ENCODE assay signal across 1 cellular context in genomic region chr1:24642481-24643361, GRCh38.
TF ChIP-seq lines count a peak whose summit lies in the region.

SRRM1 (plus strand) TSS chr1:24643302; CDS start chr1:24643327, 25 bp downstream.

TF ChIP-seq in H1, 55 proteins besides CTCF, POLR2A, EP300 and RAD21:
- TF ChIP-seq CHD7 (IDR thresholded peaks at IDR 0.05; ENCODE audit: insufficient replicate concordance, low read length) (no peak), SIRT6 (IDR thresholded peaks at IDR 0.05; ENCODE audit: low read length) (no peak), SUZ12 (IDR thresholded peaks at IDR 0.05; ENCODE audit: low read length) (peak; percentile 41; the same call in 1 of the 2 replicates), EGR1 (IDR thresholded peaks at IDR 0.05; ENCODE audit: borderline replicate concordance, low read depth, low read length) (peak; percentile 98), SRF (IDR thresholded peaks at IDR 0.05; ENCODE audit: low read depth, low read length) (peak; percentile 47; the same call in 1 of the 2 replicates), SP1 (IDR thresholded peaks at IDR 0.05; ENCODE audit: low read depth, low read length) (peak; percentile 77; the same call in 1 of the 2 replicates), TCF12 (IDR thresholded peaks at IDR 0.05; ENCODE audit: low read depth, low read length) (no peak), BACH1 (IDR thresholded peaks at IDR 0.05; ENCODE audit: low read length) (peak; percentile 91), TAF7 (optimal IDR thresholded peaks at IDR 0.05; ENCODE audit: borderline replicate concordance, low read depth, low read length) (peak; percentile 63), NRF1 (IDR thresholded peaks at IDR 0.05; ENCODE audit: low read depth, low read length) (peak; percentile 92), KDM5A (IDR thresholded peaks at IDR 0.05; ENCODE audit: low read length) (no peak), POLR2AphosphoS5 (IDR thresholded peaks at IDR 0.05; ENCODE audit: low read depth, low read length) (peak; percentile 94), GTF2F1 (IDR thresholded peaks at IDR 0.05; ENCODE audit: borderline replicate concordance, low read depth, low read length) (no peak; the same call in 1 of the 2 replicates), RBBP5 (IDR thresholded peaks at IDR 0.05; ENCODE audit: borderline replicate concordance, low read depth, low read length) (no peak; the same call in none of the 2 replicates), CREB1 (IDR thresholded peaks at IDR 0.05) (peak; percentile 87), CHD2 (IDR thresholded peaks at IDR 0.05; ENCODE audit: low read length) (peak; percentile 71; the same call in 1 of the 2 replicates), USF2 (IDR thresholded peaks at IDR 0.05; ENCODE audit: low read length) (peak; percentile 79), CTBP2 (IDR thresholded peaks at IDR 0.05; ENCODE audit: borderline replicate concordance, insufficient read depth, insufficient read length, low read length) (no peak), E2F6 (IDR thresholded peaks at IDR 0.05) (peak; percentile 34), MAX (IDR thresholded peaks at IDR 0.05) (peak; percentile 82), SIN3A (conservative IDR thresholded peaks at IDR 0.05 in 1 of 2, IDR thresholded peaks at IDR 0.05 in 1 of 2; ENCODE audit: low read depth in 1 of 2, low read length in 2 of 2) (0 out of 4 replicates have a peak, but pooled peaks have one; percentile 17 to 28), TBP (IDR thresholded peaks at IDR 0.05; ENCODE audit: low read depth, low read length) (peak; percentile 93), TEAD4 (IDR thresholded peaks at IDR 0.05; ENCODE audit: low read depth, low read length) (no peak), PHF8 (conservative IDR thresholded peaks at IDR 0.05; ENCODE audit: low read depth, low read length) (peak; percentile 92), TAF1 (IDR thresholded peaks at IDR 0.05; ENCODE audit: low read depth, low read length) (peak; percentile 89), SIX5 (IDR thresholded peaks at IDR 0.05; ENCODE audit: low read depth, low read length) (no peak), HDAC2 (IDR thresholded peaks at IDR 0.05; ENCODE audit: borderline replicate concordance in 1 of 2, low read depth in 2 of 2, low read length in 2 of 2) (peak in 1 of 2 experiments; percentile 71; a peak in 1 of 4 replicates), CEBPB (IDR thresholded peaks at IDR 0.05; ENCODE audit: low read depth, low read length) (no peak)
TF ChIP-seq in H1: peak in this region for 18.
